In genomic region chr3:13018039-13018431, GRCh38 we compare ENCODE assay signal across 11 cellular contexts. TPM values are rescaled to one million over a fixed set of nuclear protein-coding genes. Genes with fewer than 3 reads are reported as not detected.
DNase-seq lines count a peak whose midpoint lies in the region; ATAC-seq and TF ChIP-seq lines count a peak whose summit lies in the region.
"Had no signal": no experiment of that assay in that cellular context is flagged by ENCODE, and none has a peak within 500 bp of the region (broad histone marks: within the 10 kb centered on the region; RNA-seq: fewer than 3 reads in every experiment).

No MANE protein-coding gene starts in this region.

- POLR2A ChIA-PET in A673 (lab: Charles Lee; ENCODE audit: low non-redundant PET): no interaction called here

- H3K79me2 ChIP-seq in osteoblast (ENCODE audit: insufficient read depth, low read length): no peaks in the 10 kb centered on the region

- H3K36me3 ChIP-seq in effector memory CD4-positive, alpha-beta T cell (ENCODE audit: control insufficient read depth, insufficient read depth, low read length): no peaks in the 10 kb centered on the region
- H3K36me3 ChIP-seq in osteoblast (ENCODE audit: insufficient read depth, low read length) (no peaks in the 10 kb centered on the region), A673 (ENCODE audit: insufficient read depth, low read length, poor library complexity, severe bottlenecking) (no peaks in the 10 kb centered on the region)

- peak overlapping the region; percentile 83 for H3K4me2 ChIP-seq in osteoblast (ENCODE audit: insufficient read depth, low read length)

- DNase-seq in DMS 273 (lab: John Stamatoyannopoulos, UW; ENCODE audit: unreplicated experiment) (peak; percentile 80), NCI-H2029 (lab: John Stamatoyannopoulos, UW) (peak; percentile 79), osteoblast (ENCODE audit: insufficient read length, low spot score, missing footprints) (peak; percentile 87), foreskin keratinocyte (no peak), HK-2 (ENCODE audit: unreplicated experiment) (no peak), GM19240 (ENCODE audit: insufficient read length, low spot score) (no peak), A673 (ENCODE audit: low spot score) (no peak)
- DNase-seq in effector memory CD4-positive, alpha-beta T cell: no peak
- DNase-seq: activated CD4-positive, alpha-beta T cell treated with anti-CD3 and anti-CD28 coated beads for 36 hours; NCI-H1694 treated with DMSO at 0.1 percent for 48 hours had no signal

- no peaks in the 10 kb centered on the region for H3K27me3 ChIP-seq in effector memory CD4-positive, alpha-beta T cell (replicated peaks; ENCODE audit: control insufficient read depth, insufficient read depth, low read length, poor library complexity, severe bottlenecking)
- H3K27me3 ChIP-seq in osteoblast (ENCODE audit: insufficient read depth, low read length) (no peaks in the 10 kb centered on the region), foreskin keratinocyte (peaks cover 73% of the 10 kb centered on the region), A673 (replicated peaks; ENCODE audit: insufficient read depth, low read depth, low read length, poor library complexity) (no peaks in the 10 kb centered on the region)

- peak overlapping the region; percentile 10 for H2AFZ ChIP-seq in osteoblast (ENCODE audit: low read length)

- no TSS peak for BruUV-seq in A673 (replicated peaks; lab: Mats Ljungman, UMichigan)

- H3K27ac ChIP-seq in effector memory CD4-positive, alpha-beta T cell (ENCODE audit: insufficient read depth, low read length, poor library complexity, severe bottlenecking): peak overlapping the region; percentile 95
- H3K27ac ChIP-seq in osteoblast (ENCODE audit: low read depth, low read length) (peak overlapping the region; percentile 33), foreskin keratinocyte (no peak overlapping the region), A673 (ENCODE audit: low read depth, low read length, poor library complexity, severe bottlenecking) (no peak overlapping the region)

- no peaks in the 10 kb centered on the region for H3K9me3 ChIP-seq in effector memory CD4-positive, alpha-beta T cell (ENCODE audit: control insufficient read depth, low read length)
- H3K9me3 ChIP-seq in osteoblast (ENCODE audit: low read depth, low read length) (no peaks in the 10 kb centered on the region), A673 (ENCODE audit: low read depth, low read length, poor library complexity, severe bottlenecking) (no peaks in the 10 kb centered on the region)

- intact Hi-C loops in A673 (cut with micrococcal nuclease; ENCODE audit: unreplicated experiment): no loop called here

- TF ChIP-seq CTCF in osteoblast (IDR thresholded peaks at IDR 0.05; ENCODE audit: extremely low read depth, low read depth, low read length): no peak
- no peak for TF ChIP-seq CTCF in foreskin keratinocyte (conservative IDR thresholded peaks at IDR 0.05)
- TF ChIP-seq CTCF in A673 (conservative IDR thresholded peaks at IDR 0.05; ENCODE audit: low read depth, low read length): no peak

- no peak for ATAC-seq in foreskin keratinocyte
- ATAC-seq: activated CD4-positive, alpha-beta T cell treated with anti-CD3 and anti-CD28 coated beads for 36 hours had no signal

- no peaks in the 10 kb centered on the region for H4K20me1 ChIP-seq in osteoblast (ENCODE audit: insufficient read depth, low read length)

- CTCF ChIA-PET in A673 (lab: Charles Lee): no interaction called here

- H3K4me3 ChIP-seq in effector memory CD4-positive, alpha-beta T cell (ENCODE audit: insufficient read depth, low read depth, low read length, poor library complexity, severe bottlenecking): no peak overlapping the region
- H3K4me3 ChIP-seq in osteoblast (ENCODE audit: insufficient read depth, low read length) (peak overlapping the region; percentile 30), A673 (ENCODE audit: low read depth, low read length, poor library complexity, severe bottlenecking) (no peak overlapping the region)
- H3K4me3 ChIP-seq: lung had no signal

- H3K4me1 ChIP-seq in effector memory CD4-positive, alpha-beta T cell (ENCODE audit: control insufficient read depth, insufficient read depth, low read length, poor library complexity, severe bottlenecking): peaks cover 36% of the 10 kb centered on the region
- peaks cover 65% of the 10 kb centered on the region for H3K4me1 ChIP-seq in osteoblast (ENCODE audit: insufficient read depth, low read length)
- no peaks in the 10 kb centered on the region for H3K4me1 ChIP-seq in foreskin keratinocyte
- no peaks in the 10 kb centered on the region for H3K4me1 ChIP-seq in A673 (ENCODE audit: insufficient read depth, low read length, poor library complexity, severe bottlenecking)

RNA-seq across cellular contexts. Expression of gene IQSEC1, which starts 55.2 kb away (rescaled TPM):
- 22.1 and 28.3 TPM in 2 replicates for total RNA-seq in osteoblast
- 7.9 and 9.3 TPM in 2 replicates for total RNA-seq in foreskin keratinocyte
- 2.9 TPM in 2 replicates for polyA plus RNA-seq in foreskin keratinocyte
- 13.0 and 15.4 TPM in 2 replicates for total RNA-seq in A673 (2021)

Comparison
In these comparisons a context has a peak if more than half of its experiments do, and no peak if none do; other contexts are left out.
1. DNase-seq: peak in DMS 273 (single experiment), NCI-H2029 (single experiment) and osteoblast (single experiment); none in effector memory CD4-positive, alpha-beta T cell (0 of 3), foreskin keratinocyte (0 of 2), HK-2 (single experiment), GM19240 (single experiment) and A673 (single experiment).
2. H3K27ac ChIP-seq: peak in effector memory CD4-positive, alpha-beta T cell (single experiment) and osteoblast (single experiment); none in foreskin keratinocyte (single experiment) and A673 (single experiment).